In the genomic region with DNA sequence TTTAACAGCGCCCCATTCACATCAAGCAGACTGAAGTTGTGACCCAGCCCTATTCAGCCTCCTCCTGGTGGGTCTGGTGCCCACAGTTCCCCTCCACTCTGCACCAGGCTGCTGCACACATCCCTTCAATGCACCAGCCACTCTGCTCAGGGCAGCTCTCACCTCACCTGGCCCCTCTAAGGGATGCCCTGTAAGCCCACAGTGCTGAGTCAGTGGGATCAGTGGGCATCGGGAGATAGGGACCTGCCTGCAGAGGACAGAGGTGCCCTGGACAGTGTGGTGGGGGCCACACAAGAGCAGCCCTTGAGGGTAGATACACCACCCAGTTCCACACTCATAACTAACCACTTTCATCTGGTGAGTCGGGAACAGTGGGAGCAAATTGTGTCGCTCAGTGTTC, we compare ENCODE assay signal across 24 cellular contexts. TPM values are rescaled to one million over a fixed set of nuclear protein-coding genes. Genes with fewer than 3 reads are reported as not detected.
DNase-seq lines count a peak whose midpoint lies in the region; ATAC-seq and TF ChIP-seq lines count a peak whose summit lies in the region.
"Had no signal": no experiment of that assay in that cellular context is flagged by ENCODE, and none has a peak within 500 bp of the region (broad histone marks: within the 10 kb centered on the region; RNA-seq: fewer than 3 reads in every experiment).

No MANE protein-coding gene starts in this region.

- H3K27ac Mint-ChIP-seq in CD4-positive, alpha-beta memory T cell: no peak overlapping the region
- no peak overlapping the region for H3K27ac Mint-ChIP-seq in endothelial cell (ENCODE audit: unreplicated experiment)
- H3K27ac Mint-ChIP-seq: activated CD8-positive, alpha-beta T cell treated with anti-CD3 and anti-CD28 coated beads for 36 hours; activated naive CD4-positive, alpha-beta T cell treated with anti-CD3 and anti-CD28 coated beads, Interleukin-2, amount 10 ng/mL, durations not matched to agents 7 days and 5 days; activated T-cell treated with anti-CD3 and anti-CD28 coated beads, Interleukin-2, amount 50 U/mL, for 24 hours; stimulated activated naive CD8-positive, alpha-beta T cell treated with anti-CD3 and anti-CD28 coated beads, Interleukin-15, Interleukin-2, amounts not matched to agents 100 ng/mL and 50 ng/mL, for 24 hours had no signal

- H3K79me1 ChIP-seq in IMR-90 (ENCODE audit: low read depth in 1 of 2, low read length in 2 of 2): no peaks in the 10 kb centered on the region

- H3K56ac ChIP-seq in IMR-90 (ENCODE audit: extremely low read depth, insufficient read depth, low read length): no peak overlapping the region

- H3K4me1 Mint-ChIP-seq in CD4-positive, alpha-beta memory T cell: peaks cover 0 to 5% (median under 1%) of the 10 kb centered on the region in 4 donors
- H3K4me1 Mint-ChIP-seq in endothelial cell (ENCODE audit: unreplicated experiment): peaks cover 49% of the 10 kb centered on the region

- H2AK5ac ChIP-seq in IMR-90 (ENCODE audit: low read depth, low read length): peak overlapping the region; percentile 60; the same call in 1 of the 2 replicates

- no peaks in the 10 kb centered on the region for H3K36me3 ChIP-seq in BLaER1 treated with 17β-estradiol and CSF1 and Interleukin-3, amounts not matched to agents 10 nM and 100 nM
- H3K36me3 ChIP-seq in IMR-90 (ENCODE audit: control insufficient read depth, insufficient read depth, low read length): no peaks in the 10 kb centered on the region
- H3K36me3 ChIP-seq in esophagus muscularis mucosa: no peaks in the 10 kb centered on the region
- no peaks in the 10 kb centered on the region for H3K36me3 ChIP-seq in osteoblast (ENCODE audit: insufficient read depth, low read length)
- no peaks in the 10 kb centered on the region for H3K36me3 ChIP-seq in CD4-positive, alpha-beta memory T cell (ENCODE audit: insufficient read depth, low read length)
- H3K36me3 ChIP-seq: ascending aorta, upper lobe of left lung had no signal

- H2BK5ac ChIP-seq in IMR-90 (ENCODE audit: low read depth, low read length, poor library complexity, severe bottlenecking): no peak overlapping the region

- H2BK20ac ChIP-seq in IMR-90 (ENCODE audit: low read depth, low read length): peak overlapping the region; percentile 65; the same call in 1 of the 2 replicates

- H4K5ac ChIP-seq in IMR-90 (ENCODE audit: low read depth, low read length): peak overlapping the region; percentile 69

- TF ChIP-seq CTCF in IMR-90 (conservative IDR thresholded peaks at IDR 0.05; ENCODE audit: low read depth, low read length) (no peak), esophagus muscularis mucosa (IDR thresholded peaks at IDR 0.05) (no peak), osteoblast (IDR thresholded peaks at IDR 0.05; ENCODE audit: extremely low read depth, low read depth, low read length) (no peak), endothelial cell (IDR thresholded peaks at IDR 0.05; ENCODE audit: unreplicated experiment) (no peak)

- TF ChIP-seq POLR2A in IMR-90 (IDR thresholded peaks at IDR 0.05; ENCODE audit: low read depth, low read length) (no peak), esophagus muscularis mucosa (IDR thresholded peaks at IDR 0.05; ENCODE audit: low read depth) (no peak)

- DNase-seq in IMR-90 (no peak), esophagus muscularis mucosa (ENCODE audit: extremely low spot score) (peak; percentile 37), osteoblast (ENCODE audit: insufficient read length, low spot score, missing footprints) (no peak), 8988T (no peak), endothelial cell (ENCODE audit: low spot score) (no peak)
- DNase-seq in CD4-positive, alpha-beta memory T cell: no peak
- DNase-seq: activated CD8-positive, alpha-beta T cell treated with anti-CD3 and anti-CD28 coated beads for 36 hours; activated naive CD4-positive, alpha-beta T cell treated with anti-CD3 and anti-CD28 coated beads, Interleukin-2, amount 10 ng/mL, durations not matched to agents 7 days and 5 days; activated T-cell treated with anti-CD3 and anti-CD28 coated beads, Interleukin-2, amount 50 U/mL, for 24 hours; DMS79; naive thymus-derived CD4-positive, alpha-beta T cell; NCI-H1417; NCI-H2107; NCI-H510A; stimulated activated CD4-positive, alpha-beta T cell treated with anti-CD3 and anti-CD28 coated beads, Interleukin-2, amount 100 ng/mL, for 48 hours; upper lobe of left lung had no signal

- H4K91ac ChIP-seq in IMR-90 (ENCODE audit: insufficient read depth, low read depth, low read length): no peak overlapping the region; the same call in 1 of the 2 replicates

- POLR2A ChIA-PET in IMR-90 (lab: Charles Lee; ENCODE audit: unreplicated experiment): no interaction called here
- POLR2A ChIA-PET in CD4-positive, alpha-beta memory T cell (lab: Charles Lee; ENCODE audit: partially characterized antibody): no interaction called here

- peak overlapping the region; percentile 11 for H2BK120ac ChIP-seq in IMR-90 (ENCODE audit: low read depth, low read length)

- peak overlapping the region in 1 of 2 experiments; percentile 88; a peak in 3 of 4 replicates for H4K8ac ChIP-seq in IMR-90 (ENCODE audit: low read depth in 2 of 2, low read length in 2 of 2)

- H2AFZ ChIP-seq in IMR-90 (replicated peaks; ENCODE audit: low read length, poor library complexity): peak overlapping the region; percentile 80
- peak overlapping the region; percentile 93 for H2AFZ ChIP-seq in osteoblast (ENCODE audit: low read length)
- H2AFZ ChIP-seq: hepatocyte had no signal

- no peaks in the 10 kb centered on the region for H3K9me3 ChIP-seq in BLaER1 treated with 17β-estradiol and CSF1 and Interleukin-3, amounts not matched to agents 10 nM and 100 nM (replicated peaks in 1 of 11)
- H3K9me3 ChIP-seq in IMR-90 (ENCODE audit: control insufficient read depth, insufficient read depth, low read length) (0 out of 2 replicates have a peak, but pooled peaks cover 2% of the 10 kb centered on the region), esophagus muscularis mucosa (no peaks in the 10 kb centered on the region), osteoblast (ENCODE audit: low read depth, low read length) (no peaks in the 10 kb centered on the region)
- no peaks in the 10 kb centered on the region for H3K9me3 ChIP-seq in CD4-positive, alpha-beta memory T cell (ENCODE audit: control insufficient read depth in 1 of 2, low read length in 2 of 2)
- H3K9me3 ChIP-seq: ascending aorta, upper lobe of left lung had no signal

- peak overlapping the region; percentile 17 for H2AK9ac ChIP-seq in IMR-90 (replicated peaks; ENCODE audit: low read depth, low read length, poor library complexity)

- CTCF ChIA-PET in IMR-90 (lab: Yijun Ruan, JAX): interaction anchor here (0.6 to 1.3 kb wide), 2 partner anchors 19 to 1624 kb away, joined by 3 to 6 read pairs; no protein-coding TSS in a partner anchor
- CTCF ChIA-PET in CD4-positive, alpha-beta memory T cell (lab: Charles Lee; ENCODE audit: partially characterized antibody): no interaction called here

- H3K4ac ChIP-seq in IMR-90 (ENCODE audit: low read depth, low read length): peak overlapping the region; percentile 2

- in situ Hi-C loops in IMR-90 (cut with MboI; ENCODE audit: low sequenced_read_pairs): no loop called here

- H3K9ac ChIP-seq in BLaER1 treated with 17β-estradiol and CSF1 and Interleukin-3, amounts not matched to agents 10 nM and 100 nM: no peak overlapping the region
- H3K9ac ChIP-seq in IMR-90 (ENCODE audit: low read depth, low read length): no peak overlapping the region

- TF ChIP-seq RAD21 in IMR-90 (IDR thresholded peaks at IDR 0.05; ENCODE audit: low read length): no peak

- H3K9me1 ChIP-seq in IMR-90 (ENCODE audit: insufficient read depth, low read length): peaks cover 18% of the 10 kb centered on the region

- no peak overlapping the region for H3K27ac ChIP-seq in BLaER1 treated with 17β-estradiol and CSF1 and Interleukin-3, amounts not matched to agents 10 nM and 100 nM
- H3K27ac ChIP-seq in IMR-90 (ENCODE audit: insufficient read depth, low read length) (peak overlapping the region; percentile 3; the same call in 1 of the 2 replicates), esophagus muscularis mucosa (replicated peaks in 1 of 4) (peak overlapping the region; percentile 58 to 67 (median 64)), osteoblast (ENCODE audit: low read depth, low read length) (peak overlapping the region; percentile 85)
- no peak overlapping the region for H3K27ac ChIP-seq in CD4-positive, alpha-beta memory T cell (ENCODE audit: low read depth, low read length)
- H3K27ac ChIP-seq: ascending aorta, hepatocyte, upper lobe of left lung had no signal

- no peak overlapping the region for H3K4me3 ChIP-seq in BLaER1 treated with 17β-estradiol and CSF1 and Interleukin-3, amounts not matched to agents 10 nM and 100 nM
- no peak overlapping the region for H3K4me3 ChIP-seq in IMR-90 (ENCODE audit: insufficient read depth, low read depth, low read length)
- no peak overlapping the region for H3K4me3 ChIP-seq in esophagus muscularis mucosa
- peak overlapping the region; percentile 56 for H3K4me3 ChIP-seq in osteoblast (ENCODE audit: insufficient read depth, low read length)
- H3K4me3 ChIP-seq in CD4-positive, alpha-beta memory T cell (ENCODE audit: low read length in 2 of 2): no peak overlapping the region
- H3K4me3 ChIP-seq: ascending aorta, coronary artery, hepatocyte, lung, upper lobe of left lung had no signal

- H3K27me3 ChIP-seq in BLaER1 treated with 17β-estradiol and CSF1 and Interleukin-3, amounts not matched to agents 10 nM and 100 nM: no peaks in the 10 kb centered on the region; a peak in 1 of 22 replicates
- peaks cover 10% of the 10 kb centered on the region for H3K27me3 ChIP-seq in IMR-90 (ENCODE audit: control insufficient read depth, insufficient read depth, low read length)
- no peaks in the 10 kb centered on the region for H3K27me3 ChIP-seq in esophagus muscularis mucosa
- peaks cover 20% of the 10 kb centered on the region for H3K27me3 ChIP-seq in osteoblast (ENCODE audit: insufficient read depth, low read length)
- no peaks in the 10 kb centered on the region for H3K27me3 ChIP-seq in CD4-positive, alpha-beta memory T cell (ENCODE audit: insufficient read depth, low read length)
- H3K27me3 ChIP-seq: ascending aorta, hepatocyte, upper lobe of left lung had no signal

- H3K9me3 Mint-ChIP-seq in CD4-positive, alpha-beta memory T cell: no peaks in the 10 kb centered on the region
- H3K9me3 Mint-ChIP-seq in endothelial cell (ENCODE audit: unreplicated experiment): no peaks in the 10 kb centered on the region
- H3K9me3 Mint-ChIP-seq: activated CD8-positive, alpha-beta T cell treated with anti-CD3 and anti-CD28 coated beads for 36 hours; activated naive CD4-positive, alpha-beta T cell treated with anti-CD3 and anti-CD28 coated beads, Interleukin-2, amount 10 ng/mL, durations not matched to agents 7 days and 5 days; activated T-cell treated with anti-CD3 and anti-CD28 coated beads, Interleukin-2, amount 50 U/mL, for 24 hours; stimulated activated naive CD8-positive, alpha-beta T cell treated with anti-CD3 and anti-CD28 coated beads, Interleukin-15, Interleukin-2, amounts not matched to agents 100 ng/mL and 50 ng/mL, for 24 hours had no signal

- H4K20me1 ChIP-seq in BLaER1 treated with 17β-estradiol and CSF1 and Interleukin-3, amounts not matched to agents 10 nM and 100 nM: no peaks in the 10 kb centered on the region
- H4K20me1 ChIP-seq in IMR-90 (ENCODE audit: insufficient read depth, low read length) (no peaks in the 10 kb centered on the region; the same call in 1 of the 2 replicates), osteoblast (ENCODE audit: insufficient read depth, low read length) (peaks cover 4% of the 10 kb centered on the region)

- intact Hi-C loops in IMR-90 (cut with micrococcal nuclease) (loop anchor here (5.0 kb wide), 1 partner anchor 206 kb away; no protein-coding TSS in a partner anchor), esophagus muscularis mucosa (cut with DNase I) (no loop called here)
- intact Hi-C loops in CD4-positive, alpha-beta memory T cell (cut with micrococcal nuclease): no loop called here

- no TSS peak for BruUV-seq in IMR-90 (replicated peaks; lab: Mats Ljungman, UMichigan)

- ATAC-seq in IMR-90 (ENCODE audit: low read depth) (no peak), GM21619 (IDR thresholded peaks at IDR 0.05; ENCODE audit: unreplicated experiment) (no peak)
- ATAC-seq: activated CD8-positive, alpha-beta T cell treated with anti-CD3 and anti-CD28 coated beads for 36 hours; HCT116; naive thymus-derived CD4-positive, alpha-beta T cell had no signal

- peaks cover 12 to 21% (median 15%) of the 10 kb centered on the region in 10 experiments; a peak in 19 of 20 replicates for H3K4me1 ChIP-seq in BLaER1 treated with 17β-estradiol and CSF1 and Interleukin-3, amounts not matched to agents 10 nM and 100 nM
- H3K4me1 ChIP-seq in IMR-90 (ENCODE audit: control insufficient read depth, insufficient read depth, low read length) (peaks cover 27% of the 10 kb centered on the region), esophagus muscularis mucosa (peaks cover 38 to 57% (median 53%) of the 10 kb centered on the region in 4 donors), osteoblast (ENCODE audit: insufficient read depth, low read length) (peaks cover 36% of the 10 kb centered on the region)
- no peaks in the 10 kb centered on the region for H3K4me1 ChIP-seq in CD4-positive, alpha-beta memory T cell (ENCODE audit: insufficient read depth, low read length)
- H3K4me1 ChIP-seq: ascending aorta had no signal

- no peak for TF ChIP-seq EP300 in esophagus muscularis mucosa (IDR thresholded peaks at IDR 0.05)

- peaks cover 6 to 13% of the 10 kb centered on the region in 2 donors for H3K27me3 Mint-ChIP-seq in CD4-positive, alpha-beta memory T cell
- peaks cover 8% of the 10 kb centered on the region for H3K27me3 Mint-ChIP-seq in endothelial cell (ENCODE audit: unreplicated experiment)

- H2BK15ac ChIP-seq in IMR-90 (ENCODE audit: low read depth, low read length): peak overlapping the region; percentile 37; the same call in 2 of the 3 replicates

- no peaks in the 10 kb centered on the region for H3K36me3 Mint-ChIP-seq in CD4-positive, alpha-beta memory T cell
- no peaks in the 10 kb centered on the region for H3K36me3 Mint-ChIP-seq in endothelial cell (ENCODE audit: low read depth, unreplicated experiment)
- H3K36me3 Mint-ChIP-seq: activated naive CD4-positive, alpha-beta T cell treated with anti-CD3 and anti-CD28 coated beads, Interleukin-2, amount 10 ng/mL, durations not matched to agents 7 days and 5 days; naive thymus-derived CD4-positive, alpha-beta T cell had no signal

- no CpG with 5 or more reads among the region's 4 CpGs for WGBS in IMR-90 (ENCODE audit: extremely low coverage in 2 of 2, insufficient read length in 1 of 2), 2 experiments
- 86% methylated on average over 4 of the region's 4 CpGs for WGBS in esophagus muscularis mucosa

- peak overlapping the region; percentile 64 for H3K14ac ChIP-seq in IMR-90 (replicated peaks; ENCODE audit: low read depth, low read length)

- peak overlapping the region in 9 of 11 experiments; percentile 21 to 68 (median 47); a peak in 15 of 22 replicates for H3K4me2 ChIP-seq in BLaER1 treated with 17β-estradiol and CSF1 and Interleukin-3, amounts not matched to agents 10 nM and 100 nM
- peak overlapping the region; percentile 66 for H3K4me2 ChIP-seq in IMR-90 (ENCODE audit: low read depth, low read length)
- H3K4me2 ChIP-seq in osteoblast (ENCODE audit: insufficient read depth, low read length): peak overlapping the region; percentile 84

- H3K4me3 Mint-ChIP-seq in CD4-positive, alpha-beta memory T cell: no peak overlapping the region
- no peak overlapping the region for H3K4me3 Mint-ChIP-seq in endothelial cell (ENCODE audit: unreplicated experiment)
- H3K4me3 Mint-ChIP-seq: activated CD8-positive, alpha-beta T cell treated with anti-CD3 and anti-CD28 coated beads for 36 hours; activated naive CD4-positive, alpha-beta T cell treated with anti-CD3 and anti-CD28 coated beads, Interleukin-2, amount 10 ng/mL, durations not matched to agents 7 days and 5 days; activated T-cell treated with anti-CD3 and anti-CD28 coated beads, Interleukin-2, amount 50 U/mL, for 24 hours; stimulated activated naive CD8-positive, alpha-beta T cell treated with anti-CD3 and anti-CD28 coated beads, Interleukin-15, Interleukin-2, amounts not matched to agents 100 ng/mL and 50 ng/mL, for 24 hours had no signal

- dilution Hi-C loops in IMR-90 (cut with HindIII; ENCODE audit: low sequenced_read_pairs, unreplicated experiment): no loop called here

- H3K18ac ChIP-seq in IMR-90 (ENCODE audit: low read depth, low read length): peak overlapping the region; percentile 77

- H3K79me2 ChIP-seq in osteoblast (ENCODE audit: insufficient read depth, low read length): no peaks in the 10 kb centered on the region
- H3K79me2 ChIP-seq: hepatocyte had no signal

- H3K23ac ChIP-seq in IMR-90 (ENCODE audit: low read depth, low read length): no peak overlapping the region

RNA-seq across cellular contexts. Expression of gene S1PR3, which starts 38.3 kb away (rescaled TPM):
- total RNA-seq in IMR-90 (2012; rRNA removed) (28.7 and 31.1 TPM in 2 replicates), esophagus muscularis mucosa (100 to 1,000 TPM; 184 to 340 (median 223) TPM), osteoblast (2.7 and 3.3 TPM in 2 replicates), endothelial cell (ENCODE audit: unreplicated experiment) (18.3 TPM)
- polyA plus RNA-seq in IMR-90 (2012; rRNA removed): 25.0 and 28.4 TPM in 2 replicates
- polyA plus RNA-seq in IMR-90 (2012; cell fraction: cytosol; rRNA removed): 16.1 and 27.1 TPM in 2 replicates
- polyA plus RNA-seq in IMR-90 (2012; cell fraction: nucleus; rRNA removed; ENCODE audit: low replicate concordance): 9.5 and 9.8 TPM in 2 replicates
- not detected for total RNA-seq in CD4-positive, alpha-beta memory T cell
- polyA plus RNA-seq in CD4-positive, alpha-beta memory T cell: not detected
- polyA plus RNA-seq: naive thymus-derived CD4-positive, alpha-beta T cell had no signal

Comparison
In these comparisons a context has a peak if more than half of its experiments do, and no peak if none do; other contexts are left out.
1. H3K27ac ChIP-seq: peak in IMR-90 (single experiment), esophagus muscularis mucosa (4 of 4) and osteoblast (single experiment); none in BLaER1 treated with 17β-estradiol and CSF1 and Interleukin-3, amounts not matched to agents 10 nM and 100 nM (0 of 11) and CD4-positive, alpha-beta memory T cell (single experiment).
2. Peak in every context shown above with its lines, with median percentiles within 50 percentile points of each other: H3K4me2 ChIP-seq.